Comparison of ENCODE assay signal across 24 cellular contexts in genomic region chr16:81292936-81293335, GRCh38. TPM values are rescaled to one million over a fixed set of nuclear protein-coding genes. Genes with fewer than 3 reads are reported as not detected.
"Had no signal": no experiment of that assay in that cellular context is flagged by ENCODE, and none has a peak within 500 bp of the region (broad histone marks: within the 10 kb centered on the region; RNA-seq: fewer than 3 reads in every experiment).

No MANE protein-coding gene starts in this region.

- H3K4me3 Mint-ChIP-seq: naive thymus-derived CD8-positive, alpha-beta T cell; stimulated activated naive B cell treated with anti-CD40 and anti-IgM and Interleukin-4, amounts not matched to agents 10 μg/mL and 1 μg/mL and 100 μg/mL, for 72 hours; stimulated activated naive CD8-positive, alpha-beta T cell treated with anti-CD3 and anti-CD28 coated beads, Interleukin-15, amount 100 ng/mL, for 72 hours had no signal

- H3K27me3 ChIP-seq: dorsolateral prefrontal cortex, esophagus squamous epithelium, heart left ventricle, transverse colon had no signal

- H3K4me1 ChIP-seq: heart left ventricle had no signal

- ATAC-seq: heart left ventricle; left lobe of liver; mucosa of descending colon; naive thymus-derived CD8-positive, alpha-beta T cell; sciatic nerve; stimulated activated naive B cell treated with anti-CD40 and anti-IgM and Interleukin-4, amounts not matched to agents 10 μg/mL and 1 μg/mL and 100 μg/mL, for 72 hours; stimulated activated naive CD8-positive, alpha-beta T cell treated with anti-CD3 and anti-CD28 coated beads, Interleukin-15, amount 100 ng/mL, for 72 hours had no signal

- FAIRE-seq: urothelium cell line had no signal

- H3K27ac Mint-ChIP-seq: naive thymus-derived CD8-positive, alpha-beta T cell; stimulated activated naive B cell treated with anti-CD40 and anti-IgM and Interleukin-4, amounts not matched to agents 10 μg/mL and 1 μg/mL and 100 μg/mL, for 72 hours; stimulated activated naive CD8-positive, alpha-beta T cell treated with anti-CD3 and anti-CD28 coated beads, Interleukin-15, amount 100 ng/mL, for 72 hours had no signal

- H3K36me3 Mint-ChIP-seq: stimulated activated naive B cell treated with anti-CD40 and anti-IgM and Interleukin-4, amounts not matched to agents 10 μg/mL and 1 μg/mL and 100 μg/mL, for 72 hours had no signal

- H3K27ac ChIP-seq: dorsolateral prefrontal cortex, esophagus squamous epithelium, heart left ventricle, thoracic aorta had no signal

- H3K36me3 ChIP-seq: esophagus squamous epithelium, heart left ventricle, thoracic aorta, transverse colon had no signal

- H3K4me3 ChIP-seq: dorsolateral prefrontal cortex, esophagus squamous epithelium, heart left ventricle, mucosa of descending colon, thoracic aorta, transverse colon had no signal

- H3K9me3 Mint-ChIP-seq: stimulated activated naive B cell treated with anti-CD40 and anti-IgM and Interleukin-4, amounts not matched to agents 10 μg/mL and 1 μg/mL and 100 μg/mL, for 72 hours; stimulated activated naive CD8-positive, alpha-beta T cell treated with anti-CD3 and anti-CD28 coated beads, Interleukin-15, amount 100 ng/mL, for 72 hours had no signal

- H3K4me1 Mint-ChIP-seq: naive thymus-derived CD8-positive, alpha-beta T cell; stimulated activated naive B cell treated with anti-CD40 and anti-IgM and Interleukin-4, amounts not matched to agents 10 μg/mL and 1 μg/mL and 100 μg/mL, for 72 hours; stimulated activated naive CD8-positive, alpha-beta T cell treated with anti-CD3 and anti-CD28 coated beads, Interleukin-15, amount 100 ng/mL, for 72 hours had no signal

- DNase-seq: cortex of kidney; dorsolateral prefrontal cortex; effector CD8-positive, alpha-beta T cell; esophagus squamous epithelium; foreskin melanocyte; heart left ventricle; hippocampal formation; islet precursor cell; mucosa of descending colon; naive thymus-derived CD8-positive, alpha-beta T cell; posterior cingulate gyrus; stimulated activated CD4-positive, alpha-beta T cell treated with anti-CD3 and anti-CD28 coated beads, Interleukin-2, amount 100 ng/mL, for 24 hours; stimulated activated CD4-positive, alpha-beta T cell treated with anti-CD3 and anti-CD28 coated beads, Interleukin-4, amount 100 ng/mL, for 4 hours; stimulated activated naive B cell treated with anti-CD40 and anti-IgM and Interleukin-4, amounts not matched to agents 10 μg/mL and 1 μg/mL and 100 μg/mL, for 72 hours; stimulated activated naive CD8-positive, alpha-beta T cell treated with anti-CD3 and anti-CD28 coated beads, Interleukin-15, amount 100 ng/mL, for 72 hours; transverse colon had no signal

- H3K9me3 ChIP-seq: esophagus squamous epithelium, heart left ventricle, mucosa of descending colon, thoracic aorta, transverse colon had no signal

RNA-seq across cellular contexts. Expression of gene BCO1, which starts 54.4 kb away (rescaled TPM):
- total RNA-seq: naive thymus-derived CD8-positive, alpha-beta T cell; osteocyte; sciatic nerve; skeletal muscle tissue; subcutaneous adipose tissue; thoracic aorta had no signal
- polyA plus RNA-seq: heart left ventricle; naive thymus-derived CD8-positive, alpha-beta T cell; neural cell had no signal
